In the genomic region with DNA sequence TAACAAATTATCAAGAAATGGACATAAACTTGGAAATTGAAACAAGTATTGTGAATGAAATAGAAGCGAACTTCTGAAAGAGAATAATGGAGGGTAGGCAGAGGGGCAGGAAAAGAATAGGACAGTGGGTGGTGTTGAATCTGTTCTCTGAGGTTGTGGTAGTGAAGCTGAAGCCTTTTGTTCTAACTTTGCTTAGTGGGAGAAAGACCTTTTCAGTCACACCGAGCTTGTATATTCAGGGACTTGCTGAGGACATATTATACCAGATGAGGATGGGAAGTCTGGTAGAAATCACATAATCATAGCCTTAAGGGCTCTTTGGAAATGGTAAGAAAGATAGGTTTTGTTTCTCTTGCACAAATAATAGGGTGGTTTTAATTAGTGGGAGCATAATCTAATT, we compare ENCODE assay signal across 2 cellular contexts.
TF ChIP-seq lines count a peak whose summit lies in the region.

No MANE protein-coding gene starts in this region.

TF ChIP-seq in GM23338, 12 proteins besides CTCF, POLR2A, EP300 and RAD21 (continued from another document):
- TF ChIP-seq, protein P1, sequence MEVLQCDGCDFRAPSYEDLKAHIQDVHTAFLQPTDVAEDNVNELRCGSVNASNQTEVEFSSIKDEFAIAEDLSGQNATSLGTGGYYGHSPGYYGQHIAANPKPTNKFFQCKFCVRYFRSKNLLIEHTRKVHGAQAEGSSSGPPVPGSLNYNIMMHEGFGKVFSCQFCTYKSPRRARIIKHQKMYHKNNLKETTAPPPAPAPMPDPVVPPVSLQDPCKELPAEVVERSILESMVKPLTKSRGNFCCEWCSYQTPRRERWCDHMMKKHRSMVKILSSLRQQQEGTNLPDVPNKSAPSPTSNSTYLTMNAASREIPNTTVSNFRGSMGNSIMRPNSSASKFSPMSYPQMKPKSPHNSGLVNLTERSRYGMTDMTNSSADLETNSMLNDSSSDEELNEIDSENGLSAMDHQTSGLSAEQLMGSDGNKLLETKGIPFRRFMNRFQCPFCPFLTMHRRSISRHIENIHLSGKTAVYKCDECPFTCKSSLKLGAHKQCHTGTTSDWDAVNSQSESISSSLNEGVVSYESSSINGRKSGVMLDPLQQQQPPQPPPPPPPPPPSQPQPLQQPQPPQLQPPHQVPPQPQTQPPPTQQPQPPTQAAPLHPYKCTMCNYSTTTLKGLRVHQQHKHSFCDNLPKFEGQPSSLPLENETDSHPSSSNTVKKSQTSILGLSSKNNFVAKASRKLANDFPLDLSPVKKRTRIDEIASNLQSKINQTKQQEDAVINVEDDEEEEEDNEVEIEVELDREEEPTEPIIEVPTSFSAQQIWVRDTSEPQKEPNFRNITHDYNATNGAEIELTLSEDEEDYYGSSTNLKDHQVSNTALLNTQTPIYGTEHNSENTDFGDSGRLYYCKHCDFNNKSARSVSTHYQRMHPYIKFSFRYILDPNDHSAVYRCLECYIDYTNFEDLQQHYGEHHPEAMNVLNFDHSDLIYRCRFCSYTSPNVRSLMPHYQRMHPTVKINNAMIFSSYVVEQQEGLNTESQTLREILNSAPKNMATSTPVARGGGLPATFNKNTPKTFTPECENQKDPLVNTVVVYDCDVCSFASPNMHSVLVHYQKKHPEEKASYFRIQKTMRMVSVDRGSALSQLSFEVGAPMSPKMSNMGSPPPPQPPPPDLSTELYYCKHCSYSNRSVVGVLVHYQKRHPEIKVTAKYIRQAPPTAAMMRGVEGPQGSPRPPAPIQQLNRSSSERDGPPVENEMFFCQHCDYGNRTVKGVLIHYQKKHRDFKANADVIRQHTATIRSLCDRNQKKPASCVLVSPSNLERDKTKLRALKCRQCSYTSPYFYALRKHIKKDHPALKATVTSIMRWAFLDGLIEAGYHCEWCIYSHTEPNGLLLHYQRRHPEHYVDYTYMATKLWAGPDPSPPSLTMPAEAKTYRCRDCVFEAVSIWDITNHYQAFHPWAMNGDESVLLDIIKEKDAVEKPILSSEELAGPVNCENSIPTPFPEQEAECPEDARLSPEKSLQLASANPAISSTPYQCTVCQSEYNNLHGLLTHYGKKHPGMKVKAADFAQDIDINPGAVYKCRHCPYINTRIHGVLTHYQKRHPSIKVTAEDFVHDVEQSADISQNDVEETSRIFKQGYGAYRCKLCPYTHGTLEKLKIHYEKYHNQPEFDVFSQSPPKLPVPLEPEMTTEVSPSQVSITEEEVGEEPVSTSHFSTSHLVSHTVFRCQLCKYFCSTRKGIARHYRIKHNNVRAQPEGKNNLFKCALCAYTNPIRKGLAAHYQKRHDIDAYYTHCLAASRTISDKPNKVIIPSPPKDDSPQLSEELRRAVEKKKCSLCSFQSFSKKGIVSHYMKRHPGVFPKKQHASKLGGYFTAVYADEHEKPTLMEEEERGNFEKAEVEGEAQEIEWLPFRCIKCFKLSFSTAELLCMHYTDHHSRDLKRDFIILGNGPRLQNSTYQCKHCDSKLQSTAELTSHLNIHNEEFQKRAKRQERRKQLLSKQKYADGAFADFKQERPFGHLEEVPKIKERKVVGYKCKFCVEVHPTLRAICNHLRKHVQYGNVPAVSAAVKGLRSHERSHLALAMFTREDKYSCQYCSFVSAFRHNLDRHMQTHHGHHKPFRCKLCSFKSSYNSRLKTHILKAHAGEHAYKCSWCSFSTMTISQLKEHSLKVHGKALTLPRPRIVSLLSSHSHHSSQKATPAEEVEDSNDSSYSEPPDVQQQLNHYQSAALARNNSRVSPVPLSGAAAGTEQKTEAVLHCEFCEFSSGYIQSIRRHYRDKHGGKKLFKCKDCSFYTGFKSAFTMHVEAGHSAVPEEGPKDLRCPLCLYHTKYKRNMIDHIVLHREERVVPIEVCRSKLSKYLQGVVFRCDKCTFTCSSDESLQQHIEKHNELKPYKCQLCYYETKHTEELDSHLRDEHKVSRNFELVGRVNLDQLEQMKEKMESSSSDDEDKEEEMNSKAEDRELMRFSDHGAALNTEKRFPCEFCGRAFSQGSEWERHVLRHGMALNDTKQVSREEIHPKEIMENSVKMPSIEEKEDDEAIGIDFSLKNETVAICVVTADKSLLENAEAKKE (CRISPR knock-in tag; IDR thresholded peaks at IDR 0.05) = peak; percentile 72

TF ChIP-seq in H1, 55 proteins besides CTCF, POLR2A, EP300 and RAD21 (continued from another document):
- no peak for TF ChIP-seq FOSL1 (IDR thresholded peaks at IDR 0.05; ENCODE audit: insufficient read depth, low read depth, low read length)
